In the genomic region with DNA sequence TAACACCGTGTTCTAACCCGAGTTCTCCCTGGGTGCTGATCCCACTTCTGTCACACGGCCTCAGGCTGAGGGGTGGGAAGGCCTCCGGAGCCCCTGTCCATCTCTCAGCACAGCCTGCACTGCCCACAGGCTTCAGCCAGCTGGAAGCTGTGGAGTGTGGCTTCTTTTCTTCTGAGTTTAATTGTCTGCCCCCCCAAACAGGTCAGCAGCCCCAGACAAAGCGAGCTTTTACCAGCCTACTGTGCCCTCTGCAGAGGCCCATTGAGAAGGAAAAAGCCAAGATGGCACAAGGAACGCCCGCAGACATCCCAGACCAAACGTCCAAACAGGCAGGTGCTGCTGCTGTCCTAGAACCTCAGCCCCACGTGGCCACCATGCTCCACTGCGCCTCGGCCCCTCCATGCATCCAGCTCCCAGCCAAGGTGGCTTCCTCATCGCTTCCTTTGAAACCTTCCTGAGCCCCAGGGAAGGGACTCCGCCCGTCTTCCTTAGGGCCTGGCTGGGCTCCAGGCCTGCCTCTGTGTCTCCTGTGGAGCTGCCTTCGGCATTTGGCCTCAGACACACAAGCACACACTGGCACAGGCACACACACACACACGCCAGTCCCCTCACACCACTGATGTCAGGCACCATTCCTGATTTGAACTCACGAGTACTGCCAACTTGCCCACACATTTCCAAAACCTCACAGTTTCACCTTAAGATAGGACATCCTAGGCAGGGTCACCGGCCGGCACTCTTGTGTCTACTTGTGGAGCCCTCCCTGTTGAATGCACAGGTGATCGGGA, we compare ENCODE assay signal across 14 cellular contexts. TPM values are rescaled to one million over a fixed set of nuclear protein-coding genes. Genes with fewer than 3 reads are reported as not detected.
DNase-seq lines count a peak whose midpoint lies in the region; ATAC-seq and TF ChIP-seq lines count a peak whose summit lies in the region.
"Had no signal": no experiment of that assay in that cellular context is flagged by ENCODE, and none has a peak within 500 bp of the region (broad histone marks: within the 10 kb centered on the region; RNA-seq: fewer than 3 reads in every experiment).

No MANE protein-coding gene starts in this region.

- H3K27me3 ChIP-seq in CD4-positive, alpha-beta memory T cell (ENCODE audit: insufficient read depth, low read length) = no peaks in the 10 kb centered on the region
- H3K27me3 ChIP-seq in left ventricle myocardium inferior (ENCODE audit: low read depth) = no peaks in the 10 kb centered on the region
- no peaks in the 10 kb centered on the region for H3K27me3 ChIP-seq in psoas muscle (ENCODE audit: insufficient read depth in 3 of 3, low read length in 2 of 3)

- H3K27me3 Mint-ChIP-seq in CD4-positive, alpha-beta memory T cell = no peaks in the 10 kb centered on the region
- no peaks in the 10 kb centered on the region for H3K27me3 Mint-ChIP-seq in activated CD4-positive, alpha-beta memory T cell treated with anti-CD3 and anti-CD28 coated beads for 36 hours

- ATAC-seq in psoas muscle (no peak), GM21717 (IDR thresholded peaks at IDR 0.05; ENCODE audit: unreplicated experiment) (no peak)
- ATAC-seq: activated T-cell treated with anti-CD3 and anti-CD28 coated beads, Interleukin-2, amount 50 U/mL, for 4 hours; SK-N-SH treated with all-trans-retinoic acid at 6 μM for 48 hours had no signal

- peak overlapping the region in 3 of 8 donors; percentile 7 to 43 (median 17) for H3K4me3 Mint-ChIP-seq in CD4-positive, alpha-beta memory T cell
- H3K4me3 Mint-ChIP-seq in activated CD4-positive, alpha-beta memory T cell treated with anti-CD3 and anti-CD28 coated beads for 36 hours = no peak overlapping the region
- H3K4me3 Mint-ChIP-seq: activated T-cell treated with anti-CD3 and anti-CD28 coated beads, Interleukin-2, amount 50 U/mL, for 4 hours had no signal

- H3K4me3 ChIP-seq in CD4-positive, alpha-beta memory T cell (ENCODE audit: low read length in 2 of 2) = no peak overlapping the region
- H3K4me3 ChIP-seq in left ventricle myocardium inferior = peak overlapping the region; percentile 54
- H3K4me3 ChIP-seq in psoas muscle = peak overlapping the region; percentile 39

- no peak overlapping the region for H3K27ac ChIP-seq in CD4-positive, alpha-beta memory T cell (ENCODE audit: low read depth, low read length)
- peak overlapping the region; percentile 61 for H3K27ac ChIP-seq in left ventricle myocardium inferior (replicated peaks)
- peak overlapping the region; percentile 80 for H3K27ac ChIP-seq in psoas muscle
- H3K27ac ChIP-seq: C4-2B had no signal

- no peaks in the 10 kb centered on the region for H3K9me3 ChIP-seq in CD4-positive, alpha-beta memory T cell (ENCODE audit: control insufficient read depth in 1 of 2, low read length in 2 of 2)
- H3K9me3 ChIP-seq in left ventricle myocardium inferior (replicated peaks) = no peaks in the 10 kb centered on the region
- no peaks in the 10 kb centered on the region for H3K9me3 ChIP-seq in psoas muscle

- H3K36me3 Mint-ChIP-seq in CD4-positive, alpha-beta memory T cell = peaks cover 0 to 13% of the 10 kb centered on the region in 2 donors
- peaks cover 2% of the 10 kb centered on the region for H3K36me3 Mint-ChIP-seq in activated CD4-positive, alpha-beta memory T cell treated with anti-CD3 and anti-CD28 coated beads for 36 hours

- intact Hi-C loops in CD4-positive, alpha-beta memory T cell (cut with micrococcal nuclease) = no loop called here
- intact Hi-C loops in left ventricle myocardium inferior (cut with micrococcal nuclease) (no loop called here), psoas muscle (cut with DNase I) (no loop called here)
- intact Hi-C loops in activated CD4-positive, alpha-beta memory T cell treated with anti-CD3 and anti-CD28 coated beads for 36 hours (cut with micrococcal nuclease) = no loop called here

- peaks cover 47% of the 10 kb centered on the region for H3K4me1 ChIP-seq in CD4-positive, alpha-beta memory T cell (ENCODE audit: insufficient read depth, low read length)
- H3K4me1 ChIP-seq in left ventricle myocardium inferior (peaks cover 91% of the 10 kb centered on the region), psoas muscle (peaks cover 77% of the 10 kb centered on the region)

- H3K4me1 Mint-ChIP-seq in CD4-positive, alpha-beta memory T cell = peaks cover 16 to 54% (median 36%) of the 10 kb centered on the region in 4 donors
- peaks cover 38% of the 10 kb centered on the region for H3K4me1 Mint-ChIP-seq in activated CD4-positive, alpha-beta memory T cell treated with anti-CD3 and anti-CD28 coated beads for 36 hours (ENCODE audit: low read depth)

- H3K36me3 ChIP-seq in CD4-positive, alpha-beta memory T cell (ENCODE audit: insufficient read depth, low read length) = peaks cover 8% of the 10 kb centered on the region
- H3K36me3 ChIP-seq in left ventricle myocardium inferior (peaks cover 10% of the 10 kb centered on the region), psoas muscle (ENCODE audit: insufficient read depth in 1 of 2, low read depth in 1 of 2) (peaks cover 0 to 11% of the 10 kb centered on the region in 2 donors)

- H3K9me3 Mint-ChIP-seq in CD4-positive, alpha-beta memory T cell = no peaks in the 10 kb centered on the region
- no peaks in the 10 kb centered on the region for H3K9me3 Mint-ChIP-seq in activated CD4-positive, alpha-beta memory T cell treated with anti-CD3 and anti-CD28 coated beads for 36 hours
- H3K9me3 Mint-ChIP-seq: activated T-cell treated with anti-CD3 and anti-CD28 coated beads, Interleukin-2, amount 50 U/mL, for 4 hours; nephron had no signal

- POLR2A ChIA-PET in CD4-positive, alpha-beta memory T cell (lab: Charles Lee; ENCODE audit: partially characterized antibody) = no interaction called here
- POLR2A ChIA-PET in activated CD4-positive, alpha-beta memory T cell treated with anti-CD3 and anti-CD28 coated beads for 36 hours (lab: Charles Lee) = no interaction called here

- peak overlapping the region in 5 of 7 donors; percentile 39 to 80 (median 52) for H3K27ac Mint-ChIP-seq in CD4-positive, alpha-beta memory T cell
- no peak overlapping the region for H3K27ac Mint-ChIP-seq in activated CD4-positive, alpha-beta memory T cell treated with anti-CD3 and anti-CD28 coated beads for 36 hours
- H3K27ac Mint-ChIP-seq: nephron had no signal

- CTCF ChIA-PET in CD4-positive, alpha-beta memory T cell (lab: Charles Lee; ENCODE audit: partially characterized antibody) = no interaction called here
- CTCF ChIA-PET in activated CD4-positive, alpha-beta memory T cell treated with anti-CD3 and anti-CD28 coated beads for 36 hours (lab: Charles Lee) = no interaction called here

- TF ChIP-seq CTCF in left ventricle myocardium inferior (IDR thresholded peaks at IDR 0.05; ENCODE audit: borderline replicate concordance) (peak; percentile 25), psoas muscle (IDR thresholded peaks at IDR 0.05) (no peak)

- 60 to 77% (median 60%) methylated on average over 19 to 20 of the region's 20 CpGs for WGBS in psoas muscle, 3 donors

- DNase-seq in CD4-positive, alpha-beta memory T cell = no peak
- DNase-seq in NCI-H69 (lab: John Stamatoyannopoulos, UW) (peak; percentile 88), left ventricle myocardium inferior (peak; percentile 33), psoas muscle (peak; percentile 16 to 57)
- no peak for DNase-seq in activated CD4-positive, alpha-beta memory T cell treated with anti-CD3 and anti-CD28 coated beads for 36 hours
- DNase-seq in stimulated activated CD4-positive, alpha-beta T cell treated with anti-CD3 and anti-CD28 coated beads, Interleukin-4, amount 100 ng/mL, for 4 hours = no peak
- DNase-seq in activated CD4-positive, alpha-beta T cell treated with anti-CD3 and anti-CD28 coated beads for 48 hours = no peak
- DNase-seq: activated T-cell treated with anti-CD3 and anti-CD28 coated beads, Interleukin-2, amount 50 U/mL, for 4 hours; NCI-H1092 treated with DMSO at 0.1 percent for 48 hours; stimulated activated CD4-positive, alpha-beta T cell treated with anti-CD3 and anti-CD28 coated beads, Interleukin-15, amount 100 ng/mL, for 24 hours had no signal

RNA-seq across cellular contexts. Expression of a gene that starts 1.7 kb away (rescaled TPM):
- total RNA-seq in CD4-positive, alpha-beta memory T cell = 10 to 100 TPM; 73.1 to 74.1 TPM
- 10 to 100 TPM; 48.8 to 67.0 TPM for polyA plus RNA-seq in CD4-positive, alpha-beta memory T cell
- total RNA-seq in left ventricle myocardium inferior = 49.5 TPM
- total RNA-seq in psoas muscle = 10 to 100 TPM; 44.5 to 58.7 (median 52.4) TPM
- polyA plus RNA-seq in psoas muscle = 10 to 100 TPM; 52.6 to 75.1 (median 74.2) TPM
- total RNA-seq in activated CD4-positive, alpha-beta memory T cell treated with anti-CD3 and anti-CD28 coated beads for 36 hours = 10 to 100 TPM; 15.9 to 17.9 TPM

Comparison
In these comparisons a context has a peak if more than half of its experiments do, and no peak if none do; other contexts are left out.
1. DNase-seq: peak in NCI-H69 (single experiment), left ventricle myocardium inferior (single experiment) and psoas muscle (2 of 2); none in CD4-positive, alpha-beta memory T cell (0 of 5), activated CD4-positive, alpha-beta memory T cell treated with anti-CD3 and anti-CD28 coated beads for 36 hours (single experiment), stimulated activated CD4-positive, alpha-beta T cell treated with anti-CD3 and anti-CD28 coated beads, Interleukin-4, amount 100 ng/mL, for 4 hours (0 of 2) and activated CD4-positive, alpha-beta T cell treated with anti-CD3 and anti-CD28 coated beads for 48 hours (single experiment).
2. H3K4me3 ChIP-seq: peak in left ventricle myocardium inferior (single experiment) and psoas muscle (single experiment); none in CD4-positive, alpha-beta memory T cell (0 of 2).